ENCODE assay signal across 20 cellular contexts in the genomic region with DNA sequence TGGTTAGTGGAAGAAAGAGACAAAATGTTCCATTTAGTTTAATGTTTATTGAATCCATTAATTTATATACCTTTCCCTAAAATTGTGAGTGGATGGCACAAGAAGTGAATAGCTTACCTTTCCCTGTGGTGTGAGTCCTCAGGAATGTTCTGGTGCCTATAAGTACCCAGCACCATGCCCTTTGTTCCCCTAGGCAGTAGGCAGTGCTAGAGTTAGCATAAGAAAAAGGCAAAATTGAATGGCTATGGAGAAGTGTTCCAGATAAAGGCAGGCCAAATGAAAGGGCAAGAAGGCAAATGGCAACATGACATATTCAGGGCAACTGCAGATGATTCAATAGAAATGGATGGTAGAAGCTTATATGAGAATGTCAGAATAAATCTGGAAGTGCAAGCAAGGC.
"Had no signal": no experiment of that assay in that cellular context is flagged by ENCODE, and none has a peak within 500 bp of the region (broad histone marks: within the 10 kb centered on the region; RNA-seq: fewer than 3 reads in every experiment).

No MANE protein-coding gene starts in this region.

- H3K4me1 ChIP-seq: esophagus muscularis mucosa, gastrocnemius medialis, heart right ventricle, psoas muscle, right lobe of liver, spleen, tibial artery, upper lobe of left lung, uterus had no signal

- DNase-seq: effector memory CD4-positive, alpha-beta T cell; gastrocnemius medialis; heart right ventricle; hypothalamus; left colon; mesendoderm; naive B cell; psoas muscle; retina; right lobe of liver; spleen; stimulated activated CD4-positive, alpha-beta T cell treated with anti-CD3 and anti-CD28 coated beads, Interleukin-15, amount 100 ng/mL, for 24 hours; stimulated activated CD4-positive, alpha-beta T cell treated with anti-CD3 and anti-CD28 coated beads, Interleukin-1b, Interleukin-23, amount 100 ng/mL, for 48 hours; stimulated activated CD4-positive, alpha-beta T cell treated with anti-CD3 and anti-CD28 coated beads, Interleukin-4, amount 100 ng/mL, for 24 hours; tibial artery; upper lobe of left lung; uterus had no signal

- H3K27ac ChIP-seq: epithelial cell of prostate, esophagus muscularis mucosa, gastrocnemius medialis, heart right ventricle, psoas muscle, right lobe of liver, spleen, tibial artery, upper lobe of left lung, uterus had no signal

- H3K9me3 ChIP-seq: esophagus muscularis mucosa, gastrocnemius medialis, psoas muscle, right lobe of liver, spleen, tibial artery, upper lobe of left lung, uterus had no signal

- H3K27me3 ChIP-seq: esophagus muscularis mucosa, gastrocnemius medialis, heart right ventricle, right lobe of liver, spleen, tibial artery, upper lobe of left lung, uterus had no signal

- H3K4me3 ChIP-seq: esophagus muscularis mucosa, gastrocnemius medialis, heart right ventricle, psoas muscle, right lobe of liver, spleen, tibial artery, upper lobe of left lung, uterus had no signal

- FAIRE-seq: endometrium had no signal

- H3K36me3 ChIP-seq: esophagus muscularis mucosa, gastrocnemius medialis, heart right ventricle, right lobe of liver, spleen, tibial artery, upper lobe of left lung, uterus had no signal
